In genomic region chr5:81301221-81302015, GRCh38 we compare ENCODE assay signal across 8 cellular contexts. TPM values are rescaled to one million over a fixed set of nuclear protein-coding genes. Genes with fewer than 3 reads are reported as not detected.
DNase-seq lines count a peak whose midpoint lies in the region; TF ChIP-seq lines count a peak whose summit lies in the region.

A gene with protein sequence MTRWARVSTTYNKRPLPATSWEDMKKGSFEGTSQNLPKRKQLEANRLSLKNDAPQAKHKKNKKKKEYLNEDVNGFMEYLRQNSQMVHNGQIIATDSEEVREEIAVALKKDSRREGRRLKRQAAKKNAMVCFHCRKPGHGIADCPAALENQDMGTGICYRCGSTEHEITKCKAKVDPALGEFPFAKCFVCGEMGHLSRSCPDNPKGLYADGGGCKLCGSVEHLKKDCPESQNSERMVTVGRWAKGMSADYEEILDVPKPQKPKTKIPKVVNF (plus strand): TSS chr5:81301587. CDS start chr5:81304758, 3,171 bp downstream.

- H3K27ac ChIP-seq in MM.1S (ENCODE audit: low read length) = peak within 1 kb of the TSS; percentile 71
- peak within 1 kb of the TSS; percentile 91 for H3K27ac ChIP-seq in SJCRH30
- H3K27ac ChIP-seq in stomach smooth muscle (ENCODE audit: low read length) = peak within 1 kb of the TSS; percentile 86

- no peaks in the 10 kb centered on the region for H3K27me3 ChIP-seq in MM.1S (replicated peaks; ENCODE audit: insufficient read depth, low read length)
- H3K27me3 ChIP-seq in SJCRH30 = no peaks in the 10 kb centered on the region
- no peaks in the 10 kb centered on the region for H3K27me3 ChIP-seq in stomach smooth muscle (ENCODE audit: control insufficient read depth in 1 of 2, insufficient read depth in 2 of 2, low read length in 2 of 2)

- no peaks in the 10 kb centered on the region for H3K27me3 Mint-ChIP-seq in neural crest cell (ENCODE audit: low read depth)

- H3K4me3 Mint-ChIP-seq in neural crest cell = peak within 1 kb of the TSS; percentile 92

- peak within 1 kb of the TSS; percentile 69 for H2AFZ ChIP-seq in MM.1S (ENCODE audit: low read length)

- H3K4me1 ChIP-seq in MM.1S (ENCODE audit: low read length) = peaks cover 14% of the 10 kb centered on the region; the same call in 1 of the 2 replicates
- no peaks in the 10 kb centered on the region for H3K4me1 ChIP-seq in SJCRH30
- H3K4me1 ChIP-seq in stomach smooth muscle (ENCODE audit: control insufficient read depth, insufficient read depth, low read length) = peaks cover 17% of the 10 kb centered on the region

- H3F3A ChIP-seq in MM.1S (ENCODE audit: insufficient read depth, low read length) = no peaks in the 10 kb centered on the region

- DNase-seq in GM03348 (ENCODE audit: low spot score) = peak; percentile 91
- peak; percentile 94 for DNase-seq in HCEC 1CT
- DNase-seq in MM.1S = peak; percentile 96
- peak; percentile 97 to 98 for DNase-seq in SJCRH30
- DNase-seq in activated gamma-delta T cell treated with anti-CD3 and anti-CD28 coated beads, Interleukin-2, amount 50 U/mL, for 16 hours (ENCODE audit: low read depth) = peak; percentile 88
- peak; percentile 95 to 98 for DNase-seq in foreskin fibroblast
- DNase-seq in neural crest cell (ENCODE audit: low read depth, low spot score) = peak; percentile 81

- H3K9me3 ChIP-seq in MM.1S (replicated peaks; ENCODE audit: insufficient read depth, low read length) (no peaks in the 10 kb centered on the region), SJCRH30 (replicated peaks) (no peaks in the 10 kb centered on the region), stomach smooth muscle (ENCODE audit: control insufficient read depth in 2 of 2, low read length in 2 of 2) (no peaks in the 10 kb centered on the region)

- H4K20me1 ChIP-seq in MM.1S (ENCODE audit: insufficient read depth, low read length) = no peaks in the 10 kb centered on the region

- peaks cover 29% of the 10 kb centered on the region for H3K4me1 Mint-ChIP-seq in neural crest cell

- H3K36me3 ChIP-seq in MM.1S (replicated peaks; ENCODE audit: insufficient read depth, low read length) (no peaks in the 10 kb centered on the region), SJCRH30 (peaks cover 6% of the 10 kb centered on the region; the same call in 1 of the 2 replicates), stomach smooth muscle (ENCODE audit: control insufficient read depth in 2 of 2, insufficient read depth in 2 of 2, low read length in 2 of 2) (peaks cover 0 to 9% of the 10 kb centered on the region in 2 donors)

- H3K9ac ChIP-seq in MM.1S (ENCODE audit: low read length) = peak within 1 kb of the TSS; percentile 82
- H3K9ac ChIP-seq in stomach smooth muscle (ENCODE audit: low read length in 2 of 2) = peak within 1 kb of the TSS; percentile 94 to 96

- H3K4me2 ChIP-seq in MM.1S (ENCODE audit: low read depth, low read length) = peak within 1 kb of the TSS; percentile 86

- peak within 1 kb of the TSS; percentile 91 for H3K27ac Mint-ChIP-seq in neural crest cell (ENCODE audit: unreplicated experiment)

- peaks cover 21% of the 10 kb centered on the region for H3K79me2 ChIP-seq in MM.1S (ENCODE audit: low read length)

- TF ChIP-seq CTCF in MM.1S (IDR thresholded peaks at IDR 0.05; ENCODE audit: low read length) = no peak; the same call in 1 of the 2 replicates
- TF ChIP-seq CTCF in foreskin fibroblast (IDR thresholded peaks at IDR 0.05; ENCODE audit: low read depth, low read length) = no peak
- TF ChIP-seq CTCF in neural crest cell (conservative IDR thresholded peaks at IDR 0.05) = peak; percentile 41

- no peaks in the 10 kb centered on the region for H3K9me3 Mint-ChIP-seq in neural crest cell

- no peaks in the 10 kb centered on the region for H3K9me2 ChIP-seq in MM.1S (replicated peaks; ENCODE audit: insufficient read depth, low read length)

- H3K4me3 ChIP-seq in MM.1S (ENCODE audit: low read length) (peak within 1 kb of the TSS; percentile 91), SJCRH30 (peak within 1 kb of the TSS; percentile 72), foreskin fibroblast (ENCODE audit: low read depth in 1 of 2, low read length in 2 of 2) (peak within 1 kb of the TSS; percentile 91 to 96), stomach smooth muscle (ENCODE audit: low read length in 2 of 2) (peak within 1 kb of the TSS; percentile 96 to 99)

- no peaks in the 10 kb centered on the region for H3K36me3 Mint-ChIP-seq in neural crest cell (ENCODE audit: low read depth)

RNA-seq across cellular contexts. Expression of the gene that starts here (rescaled TPM):
- total RNA-seq in SJCRH30 (2014; rRNA removed; shearing (Covaris generic)) = 39.8 and 46.9 TPM in 2 replicates
- 31.3 and 32.7 TPM in 2 replicates for total RNA-seq in neural crest cell

Comparison
In these comparisons a context has a peak if more than half of its experiments do, and no peak if none do; other contexts are left out.
1. Peak in every context shown above with its lines: DNase-seq, H3K4me3 ChIP-seq and H3K27ac ChIP-seq.